21 cellular contexts compared by ENCODE assay signal in the genomic region with DNA sequence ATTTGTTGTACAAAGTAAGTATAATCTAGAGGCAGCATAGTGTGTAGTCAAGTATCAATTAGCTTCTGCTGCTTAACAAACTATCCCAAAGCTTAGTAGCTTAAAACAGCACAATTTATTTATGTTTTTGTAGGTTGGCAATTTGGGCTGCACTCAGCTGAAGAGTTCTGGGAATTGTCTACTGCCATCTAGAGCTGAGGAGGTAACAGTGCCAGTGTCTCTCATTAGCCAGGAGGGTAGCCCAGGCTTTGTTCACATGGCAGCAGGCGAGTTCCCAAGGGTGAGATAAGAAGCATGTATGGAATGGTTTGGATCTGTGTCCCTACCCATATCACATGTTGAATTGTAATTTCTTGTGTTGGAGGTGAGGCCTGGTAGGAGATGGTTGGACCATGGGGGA. TPM values are rescaled to one million over a fixed set of nuclear protein-coding genes. Genes with fewer than 3 reads are reported as not detected.
DNase-seq lines count a peak whose midpoint lies in the region; ATAC-seq, FAIRE-seq and TF ChIP-seq lines count a peak whose summit lies in the region.
"Had no signal": no experiment of that assay in that cellular context is flagged by ENCODE, and none has a peak within 500 bp of the region (broad histone marks: within the 10 kb centered on the region; RNA-seq: fewer than 3 reads in every experiment).

No MANE protein-coding gene starts in this region.

- TF ChIP-seq CTCF in GM12864 (IDR thresholded peaks at IDR 0.05; ENCODE audit: low read depth, low read length, missing control alignments) (peak; percentile 12), HFFc6 (IDR thresholded peaks at IDR 0.05) (peak; percentile 48; the same call in 1 of the 2 replicates), WERI-Rb-1 (IDR thresholded peaks at IDR 0.05; ENCODE audit: low read depth, low read length) (peak; percentile 41), keratinocyte (optimal IDR thresholded peaks at IDR 0.05 in 1 of 3, IDR thresholded peaks at IDR 0.05 in 1 of 3, conservative IDR thresholded peaks at IDR 0.05 in 1 of 3; ENCODE audit: extremely low read depth in 1 of 3, insufficient read depth in 2 of 3, low read length in 3 of 3) (peak in 2 of 3 experiments; percentile 20 to 27)

- peaks cover 9% of the 10 kb centered on the region; the same call in 1 of the 2 replicates for H3K4me1 Mint-ChIP-seq in HFFc6 (ENCODE audit: low read depth)
- H3K4me1 Mint-ChIP-seq: activated naive CD8-positive, alpha-beta T cell treated with anti-CD3 and anti-CD28 coated beads, Interleukin-2, amount 50 U/mL, for 24 hours had no signal

- no peak overlapping the region for H3K4me3 ChIP-seq in GM12864 (ENCODE audit: low read depth, low read length)
- no peak overlapping the region for H3K4me3 ChIP-seq in WERI-Rb-1 (ENCODE audit: low read depth, low read length)
- no peak overlapping the region for H3K4me3 ChIP-seq in keratinocyte (ENCODE audit: control insufficient read depth in 2 of 3, extremely low read depth in 1 of 3, insufficient read depth in 2 of 3, low read depth in 1 of 3, low read length in 3 of 3)
- H3K4me3 ChIP-seq: SJSA1 had no signal

- no peaks in the 10 kb centered on the region for H3K36me3 Mint-ChIP-seq in HFFc6 (ENCODE audit: low read depth)

- no peaks in the 10 kb centered on the region for H3K4me1 ChIP-seq in keratinocyte (ENCODE audit: control insufficient read depth, extremely low read depth, insufficient read depth, low read length)
- H3K4me1 ChIP-seq: SJSA1 had no signal

- no peaks in the 10 kb centered on the region for H3K36me3 ChIP-seq in WERI-Rb-1
- H3K36me3 ChIP-seq in keratinocyte (ENCODE audit: control insufficient read depth in 2 of 2, extremely low read depth in 1 of 2, insufficient read depth in 2 of 2, low read length in 2 of 2), result no peaks in the 10 kb centered on the region
- H3K36me3 ChIP-seq: SJSA1 had no signal

- H3K9me3 Mint-ChIP-seq in HFFc6, result no peaks in the 10 kb centered on the region
- H3K9me3 Mint-ChIP-seq: activated naive CD8-positive, alpha-beta T cell treated with anti-CD3 and anti-CD28 coated beads, Interleukin-2, amount 50 U/mL, for 24 hours; activated T-helper 2 cell treated with anti-CD3 and anti-CD28 coated beads, Interferon-gamma antibody, Interleukin-2, Interleukin-4, amounts not matched to agents 10 μg/mL and 5 μg/mL and 100 μg/mL, durations not matched to agents 14 hours and 24 hours and 36 hours had no signal

- H3K9ac ChIP-seq in keratinocyte (ENCODE audit: control insufficient read depth, extremely low read depth, insufficient read depth, low read length), result no peak overlapping the region

- H3K9me3 ChIP-seq in WERI-Rb-1 (ENCODE audit: severe bottlenecking), result no peaks in the 10 kb centered on the region
- H3K9me3 ChIP-seq in keratinocyte (ENCODE audit: control insufficient read depth, low read depth, low read length), result no peaks in the 10 kb centered on the region
- H3K9me3 ChIP-seq: SJSA1 had no signal

- H3K4me2 ChIP-seq in keratinocyte (ENCODE audit: control insufficient read depth, extremely low read depth, insufficient read depth, low read depth, low read length), result no peak overlapping the region

- H3K4me3 Mint-ChIP-seq in HFFc6, result no peak overlapping the region
- H3K4me3 Mint-ChIP-seq: activated naive CD8-positive, alpha-beta T cell treated with anti-CD3 and anti-CD28 coated beads, Interleukin-2, amount 50 U/mL, for 24 hours had no signal

- no peak overlapping the region for H3K27ac Mint-ChIP-seq in HFFc6
- H3K27ac Mint-ChIP-seq: activated naive CD8-positive, alpha-beta T cell treated with anti-CD3 and anti-CD28 coated beads, Interleukin-2, amount 50 U/mL, for 24 hours; activated T-helper 2 cell treated with anti-CD3 and anti-CD28 coated beads, Interferon-gamma antibody, Interleukin-2, Interleukin-4, amounts not matched to agents 10 μg/mL and 5 μg/mL and 100 μg/mL, durations not matched to agents 14 hours and 24 hours and 36 hours had no signal

- no peak overlapping the region for H2AFZ ChIP-seq in keratinocyte (ENCODE audit: control insufficient read depth, low read length)

- ATAC-seq in GM19328 (IDR thresholded peaks at IDR 0.05; ENCODE audit: unreplicated experiment), result no peak
- ATAC-seq in HG03460 (IDR thresholded peaks at IDR 0.05; ENCODE audit: unreplicated experiment), result no peak
- ATAC-seq: activated CD4-positive, CD25-positive, alpha-beta regulatory T cell treated with anti-CD3 and anti-CD28 coated beads, Interleukin-2, amount 50 U/mL, for 24 hours; activated naive CD8-positive, alpha-beta T cell treated with anti-CD3 and anti-CD28 coated beads, Interleukin-2, amount 50 U/mL, for 24 hours; left lobe of liver had no signal

- dilution Hi-C loops in keratinocyte (cut with MboI; ENCODE audit: extremely low pct_ligation_motif_present, low sequenced_read_pairs), result no loop called here

- DNase-seq in GM12864 (ENCODE audit: low read depth) (no peak), HFFc6 (no peak), WERI-Rb-1 (no peak), keratinocyte (ENCODE audit: low read depth, low spot score) (no peak), GM19240 (ENCODE audit: insufficient read length, low spot score) (no peak)
- DNase-seq: activated naive CD8-positive, alpha-beta T cell treated with anti-CD3 and anti-CD28 coated beads, Interleukin-2, amount 50 U/mL, for 24 hours; C1 segment of cervical spinal cord; central memory CD4-positive, alpha-beta T cell; DMS79 treated with DMSO at 0.1 percent for 48 hours; effector CD8-positive, alpha-beta T cell; NCI-H1417 treated with DMSO at 0.1 percent for 48 hours; NCI-H345; stimulated activated naive CD4-positive, alpha-beta T cell treated with Interleukin-2 at 50 U/mL for 16 hours; T-helper 2 cell had no signal

- H3K27me3 ChIP-seq in WERI-Rb-1 (ENCODE audit: insufficient read depth, low read depth, severe bottlenecking) (no peaks in the 10 kb centered on the region), keratinocyte (ENCODE audit: control insufficient read depth, extremely low read depth, insufficient read depth, low read length) (no peaks in the 10 kb centered on the region)
- H3K27me3 ChIP-seq: SJSA1 had no signal

- H3K9me1 ChIP-seq in keratinocyte (ENCODE audit: control insufficient read depth, extremely low read depth, insufficient read depth, low read length), result no peaks in the 10 kb centered on the region

- no peak for FAIRE-seq in keratinocyte (lab: Jason Lieb, UNC)

- H3K27me3 Mint-ChIP-seq in HFFc6 (ENCODE audit: insufficient read depth), result peaks cover 13% of the 10 kb centered on the region

- no peaks in the 10 kb centered on the region for H3K79me2 ChIP-seq in keratinocyte (ENCODE audit: control insufficient read depth, insufficient read depth, low read length)

- no peaks in the 10 kb centered on the region for H4K20me1 ChIP-seq in keratinocyte (ENCODE audit: control insufficient read depth, extremely low read depth, insufficient read depth, low read length)

- H3K27ac ChIP-seq in WERI-Rb-1 (no peak overlapping the region), keratinocyte (ENCODE audit: control insufficient read depth, insufficient read depth, low read length) (no peak overlapping the region)
- H3K27ac ChIP-seq: SJSA1 had no signal

RNA-seq across cellular contexts. Expression of gene SLN, which starts 45.8 kb away (rescaled TPM):
- not detected for total RNA-seq in HFFc6 (2021; fragmentation: NEBNext Ultra II Directional; extraction: Animal tissue kit (Norgen Biotek cat#: 25700))
- polyA plus RNA-seq in keratinocyte, result 0.09 to 0.12 TPM in 2 of 3 replicates, not detected in the other
- not detected for polyA plus RNA-seq in keratinocyte (2011; ENCODE audit: low read depth)
- not detected in 2 replicates for polyA plus RNA-seq in keratinocyte (2011; cell fraction: cytosol; rRNA removed)
- not detected in 2 replicates for polyA plus RNA-seq in keratinocyte (2011; cell fraction: nucleus; rRNA removed)
- not detected in 2 replicates for polyA plus RNA-seq in keratinocyte (2012; ENCODE audit: low replicate concordance)
- polyA minus RNA-seq in keratinocyte, result not detected in 3 replicates
- not detected for polyA minus RNA-seq in keratinocyte (2011; cell fraction: cytosol; rRNA and poly(A)+ RNA removed)
- not detected in 2 replicates for polyA minus RNA-seq in keratinocyte (2011; cell fraction: nucleus; rRNA and poly(A)+ RNA removed)
- total RNA-seq: activated T-helper 2 cell treated with anti-CD3 and anti-CD28 coated beads, Interferon-gamma antibody, Interleukin-2, Interleukin-4, amounts not matched to agents 10 μg/mL and 5 μg/mL and 100 μg/mL, durations not matched to agents 14 hours and 24 hours and 36 hours; left lobe of liver; mononuclear cell; SJSA1 had no signal
